8 cellular contexts compared by ENCODE assay signal in genomic region chr6:71533939-71534379, GRCh38.
DNase-seq lines count a peak whose midpoint lies in the region; ATAC-seq and TF ChIP-seq lines count a peak whose summit lies in the region.

No MANE protein-coding gene starts in this region.

- H3K9me2 ChIP-seq in Karpas-422 (replicated peaks; ENCODE audit: insufficient read depth, low read length): no peaks in the 10 kb centered on the region

- H3K4me3 ChIP-seq in epithelial cell of proximal tubule (ENCODE audit: low read depth, low read length) (no peak overlapping the region), spleen (no peak overlapping the region), Karpas-422 (ENCODE audit: low read length) (no peak overlapping the region)

- no peaks in the 10 kb centered on the region for H3K27me3 ChIP-seq in spleen (replicated peaks in 1 of 7)
- no peaks in the 10 kb centered on the region for H3K27me3 ChIP-seq in Karpas-422 (ENCODE audit: low read length)

- WGBS in spleen, 5 donors: 68 to 77% (median 71%) methylated on average over 2 of the region's 2 CpGs

- DNase-seq in NCI-H2171 treated with DMSO at 0.1 percent for 48 hours (lab: John Stamatoyannopoulos, UW) (peak; percentile 13), NCI-H2171 (lab: John Stamatoyannopoulos, UW) (no peak), NCI-H748 treated with DMSO at 0.1 percent for 48 hours (lab: John Stamatoyannopoulos, UW) (peak; percentile 18), epithelial cell of proximal tubule (ENCODE audit: low read depth) (no peak), spleen (no peak), activated gamma-delta T cell treated with Interleukin-2 at 50 U/mL for 16 hours (no peak), Karpas-422 (no peak)

- H2AFZ ChIP-seq in Karpas-422 (ENCODE audit: low read length): no peak overlapping the region

- H3K4me2 ChIP-seq in Karpas-422 (ENCODE audit: low read depth, low read length, poor library complexity, severe bottlenecking): no peak overlapping the region

- no peaks in the 10 kb centered on the region for H4K20me1 ChIP-seq in Karpas-422 (ENCODE audit: insufficient read depth, low read depth, low read length)

- H3K27ac ChIP-seq in spleen (no peak overlapping the region), Karpas-422 (ENCODE audit: low read length) (no peak overlapping the region)

- intact Hi-C loops in spleen (cut with DNase I; ENCODE audit: low total_unique reads): loop anchor here (10.0 kb wide), 1 partner anchor 551 kb away; no protein-coding TSS in a partner anchor

- TF ChIP-seq CTCF in epithelial cell of proximal tubule (conservative IDR thresholded peaks at IDR 0.05; ENCODE audit: low read depth, low read length): peak; percentile 61
- TF ChIP-seq CTCF in spleen (IDR thresholded peaks at IDR 0.05 in 8 of 11, conservative IDR thresholded peaks at IDR 0.05 in 3 of 11): peak in 8 of 11 experiments; percentile 22 to 58 (median 44)

- no peaks in the 10 kb centered on the region for H3K79me2 ChIP-seq in Karpas-422 (ENCODE audit: low read length)

- no peak for ATAC-seq in GM18909 (IDR thresholded peaks at IDR 0.05; ENCODE audit: poor library complexity, unreplicated experiment)

- H3K4me1 ChIP-seq in spleen (no peaks in the 10 kb centered on the region), Karpas-422 (ENCODE audit: low read length) (no peaks in the 10 kb centered on the region)

- H3K9ac ChIP-seq in Karpas-422 (ENCODE audit: low read length): no peak overlapping the region

- H3K36me3 ChIP-seq in spleen: no peaks in the 10 kb centered on the region
- no peaks in the 10 kb centered on the region for H3K36me3 ChIP-seq in Karpas-422 (ENCODE audit: insufficient read depth, low read length)

- no peaks in the 10 kb centered on the region for H3K9me3 ChIP-seq in spleen
- H3K9me3 ChIP-seq in Karpas-422 (ENCODE audit: low read length): no peaks in the 10 kb centered on the region

- TF ChIP-seq POLR2A in spleen (IDR thresholded peaks at IDR 0.05): no peak

Comparison
In these comparisons a context has a peak if more than half of its experiments do, and no peak if none do; other contexts are left out.
1. DNase-seq: peak in NCI-H2171 treated with DMSO at 0.1 percent for 48 hours (single experiment) and NCI-H748 treated with DMSO at 0.1 percent for 48 hours (single experiment); none in NCI-H2171 (single experiment), epithelial cell of proximal tubule (single experiment), spleen (single experiment), activated gamma-delta T cell treated with Interleukin-2 at 50 U/mL for 16 hours (single experiment) and Karpas-422 (single experiment).